10 cellular contexts compared by ENCODE assay signal in genomic region chr7:107939472-107940145, GRCh38. TPM values are rescaled to one million over a fixed set of nuclear protein-coding genes. Genes with fewer than 3 reads are reported as not detected.
A peak's percentile ranks its signal among the peaks of the same experiment; 100 is the strongest.
DNase-seq lines count a peak whose midpoint lies in the region; ATAC-seq, FAIRE-seq and TF ChIP-seq lines count a peak whose summit lies in the region.
"Had no signal": no experiment of that assay in that cellular context is flagged by ENCODE, and none has a peak within 500 bp of the region (broad histone marks: within the 10 kb centered on the region; RNA-seq: fewer than 3 reads in every experiment).

No MANE protein-coding gene starts in this region.

- H3K4me3 ChIP-seq in AG10803 (ENCODE audit: low read length) = no peak overlapping the region
- H3K4me3 ChIP-seq in heart left ventricle = no peak overlapping the region
- no peak overlapping the region for H3K4me3 ChIP-seq in BE2C (ENCODE audit: low read depth, low read length)
- no peak overlapping the region for H3K4me3 ChIP-seq in small intestine (ENCODE audit: low read depth in 1 of 2, low read length in 2 of 2)

- peaks cover 0 to 68% (median 47%) of the 10 kb centered on the region in 12 donors for H3K4me1 ChIP-seq in heart left ventricle
- no peaks in the 10 kb centered on the region for H3K4me1 ChIP-seq in BE2C
- no peaks in the 10 kb centered on the region for H3K4me1 ChIP-seq in small intestine (ENCODE audit: control insufficient read depth in 2 of 2, insufficient read depth in 1 of 2, low read depth in 1 of 2, low read length in 1 of 2)

- no peak for FAIRE-seq in small intestine (lab: Jason Lieb, UNC)

- peak; percentile 90 for DNase-seq in AG10803 (ENCODE audit: low read depth)
- peak; percentile 58 to 73 (median 63) for DNase-seq in heart left ventricle
- peak; percentile 76 for DNase-seq in pulmonary artery endothelial cell (ENCODE audit: low read depth, low spot score)
- no peak for DNase-seq in activated effector memory CD4-positive, alpha-beta T cell treated with Interleukin-2 at 50 U/mL for 16 hours
- DNase-seq in medulla oblongata (ENCODE audit: extremely low spot score) = no peak
- no peak for DNase-seq in BE2C
- DNase-seq in small intestine = no peak
- DNase-seq: activated CD4-positive, alpha-beta T cell treated with anti-CD3 and anti-CD28 coated beads for 4 hours; NCI-H69 had no signal

- H3K27ac ChIP-seq in angular gyrus (ENCODE audit: low read depth, low read length) (peak overlapping the region; percentile 9), heart left ventricle (peak overlapping the region in 11 of 12 donors; percentile 31 to 85 (median 65)), small intestine (ENCODE audit: low read depth in 1 of 2, low read length in 1 of 2) (peak overlapping the region in 1 of 2 donors; percentile 78)

- peak; percentile 27 to 67 (median 58) for ATAC-seq in heart left ventricle

- no peaks in the 10 kb centered on the region for H3K27me3 ChIP-seq in heart left ventricle
- H3K27me3 ChIP-seq in BE2C = no peaks in the 10 kb centered on the region; the same call in 1 of the 2 replicates
- no peaks in the 10 kb centered on the region for H3K27me3 ChIP-seq in small intestine (ENCODE audit: control insufficient read depth in 2 of 2, insufficient read depth in 2 of 2, low read length in 2 of 2)

- TF ChIP-seq POLR2A in heart left ventricle (IDR thresholded peaks at IDR 0.05) = no peak

- no peak for TF ChIP-seq CTCF in AG10803 (conservative IDR thresholded peaks at IDR 0.05; ENCODE audit: low read length)
- no peak for TF ChIP-seq CTCF in heart left ventricle (IDR thresholded peaks at IDR 0.05)
- no peak for TF ChIP-seq CTCF in BE2C (IDR thresholded peaks at IDR 0.05; ENCODE audit: low read depth, low read length)

- H3K9me3 ChIP-seq in heart left ventricle (no peaks in the 10 kb centered on the region), BE2C (no peaks in the 10 kb centered on the region), small intestine (ENCODE audit: control insufficient read depth, low read depth) (no peaks in the 10 kb centered on the region)

- WGBS in heart left ventricle, 4 donors = 52 to 69% (median 61%) methylated on average over 7 of the region's 7 CpGs
- 71 to 93% (median 86%) methylated on average over 7 of the region's 7 CpGs for WGBS in small intestine, 3 donors

- intact Hi-C loops in heart left ventricle (cut with DNase I) = loop anchor here in 2 of 10 donors (10.0 kb wide), 1 partner anchor 205 kb away; no protein-coding TSS in a partner anchor

- H3K36me3 ChIP-seq in heart left ventricle = peaks cover 0 to 83% (median 63%) of the 10 kb centered on the region in 9 donors
- peaks cover 92% of the 10 kb centered on the region for H3K36me3 ChIP-seq in BE2C
- peaks cover 8 to 11% of the 10 kb centered on the region in 2 donors for H3K36me3 ChIP-seq in small intestine (ENCODE audit: control insufficient read depth in 2 of 2, insufficient read depth in 2 of 2, low read length in 2 of 2)

RNA-seq across cellular contexts. Expression of gene DLD, which starts 48.6 kb away (rescaled TPM):
- 100 to 1,000 TPM; 154 to 426 (median 287) TPM for total RNA-seq in heart left ventricle
- 100 to 1,000 TPM in 1 of 2 donors, 10 to 100 TPM in 1; 55.3 to 276 TPM for polyA plus RNA-seq in heart left ventricle
- total RNA-seq in pulmonary artery endothelial cell = 61.3 and 83.9 TPM in 2 replicates
- polyA plus RNA-seq in BE2C (2012; ENCODE audit: insufficient read depth, insufficient read length, low read depth) = 103 TPM
- 100 to 1,000 TPM in 1 of 3 donors, 10 to 100 TPM in 2; 45.4 to 153 (median 72.0) TPM for polyA plus RNA-seq in small intestine

Comparison
In these comparisons a context has a peak if more than half of its experiments do, and no peak if none do; other contexts are left out.
1. DNase-seq: peak in AG10803 (single experiment), heart left ventricle (5 of 5) and pulmonary artery endothelial cell (single experiment); none in activated effector memory CD4-positive, alpha-beta T cell treated with Interleukin-2 at 50 U/mL for 16 hours (single experiment), medulla oblongata (single experiment), BE2C (single experiment) and small intestine (single experiment).